Comparison of ENCODE assay signal across 11 cellular contexts in genomic region chr1:75791022-75791421, GRCh38. TPM values are rescaled to one million over a fixed set of nuclear protein-coding genes. Genes with fewer than 3 reads are reported as not detected.
DNase-seq lines count a peak whose midpoint lies in the region; ATAC-seq and TF ChIP-seq lines count a peak whose summit lies in the region.
"Had no signal": no experiment of that assay in that cellular context is flagged by ENCODE, and none has a peak within 500 bp of the region (broad histone marks: within the 10 kb centered on the region; RNA-seq: fewer than 3 reads in every experiment).

No MANE protein-coding gene starts in this region.

- intact Hi-C loops in testis (cut with DNase I; ENCODE audit: low total_unique reads) = no loop called here

- no peaks in the 10 kb centered on the region for H3K27me3 ChIP-seq in CD4-positive, CD25-positive, alpha-beta regulatory T cell (ENCODE audit: control insufficient read depth, insufficient read depth, low read length)
- H3K27me3 ChIP-seq in HUES64 (ENCODE audit: insufficient read depth, low read length) (no peaks in the 10 kb centered on the region), lung (ENCODE audit: control insufficient read depth, insufficient read depth) (no peaks in the 10 kb centered on the region), testis (no peaks in the 10 kb centered on the region)
- H3K27me3 ChIP-seq: heart right ventricle had no signal

- peaks cover 50% of the 10 kb centered on the region for H3K4me1 ChIP-seq in CD4-positive, CD25-positive, alpha-beta regulatory T cell (ENCODE audit: control insufficient read depth, insufficient read depth, low read length, poor library complexity, severe bottlenecking)
- peaks cover 17% of the 10 kb centered on the region for H3K4me1 ChIP-seq in HUES64 (ENCODE audit: insufficient read depth, low read length)
- peaks cover 5 to 12% of the 10 kb centered on the region in 2 donors for H3K4me1 ChIP-seq in lung (ENCODE audit: control insufficient read depth in 2 of 2, insufficient read depth in 2 of 2, low read length in 2 of 2)
- peaks cover 20% of the 10 kb centered on the region for H3K4me1 ChIP-seq in testis

- H3K27ac ChIP-seq in CD4-positive, CD25-positive, alpha-beta regulatory T cell (ENCODE audit: insufficient read depth, low read length, poor library complexity, severe bottlenecking) = peak overlapping the region; percentile 45
- H3K27ac ChIP-seq in HUES64 (ENCODE audit: low read depth, low read length) (no peak overlapping the region), lung (ENCODE audit: low read depth in 1 of 2, low read length in 1 of 2) (peak overlapping the region in 1 of 2 donors; percentile 29), testis (no peak overlapping the region)
- H3K27ac ChIP-seq: HL-60 had no signal

- peak overlapping the region; percentile 46 for H3K4me3 ChIP-seq in CD4-positive, CD25-positive, alpha-beta regulatory T cell (ENCODE audit: low read depth, low read length)
- H3K4me3 ChIP-seq in HUES64 (ENCODE audit: low read length) (peak overlapping the region; percentile 84; the same call in 1 of the 2 replicates), lung (no peak overlapping the region), testis (no peak overlapping the region)
- H3K4me3 ChIP-seq: heart right ventricle had no signal

- no peak for DNase-seq in CD4-positive, CD25-positive, alpha-beta regulatory T cell
- DNase-seq in amniotic epithelial cell (ENCODE audit: low read depth) (peak; percentile 35), lung (ENCODE audit: low spot score) (no peak), testis (no peak)
- no peak for DNase-seq in stimulated activated CD8-positive, alpha-beta memory T cell treated with anti-CD3 and anti-CD28 coated beads, Interleukin-4, amount 100 ng/mL, for 48 hours
- DNase-seq: heart right ventricle had no signal

- H3K27ac Mint-ChIP-seq in CD4-positive, CD25-positive, alpha-beta regulatory T cell = peak overlapping the region; percentile 20 to 88 (median 84)

- TF ChIP-seq CTCF in lung (IDR thresholded peaks at IDR 0.05; ENCODE audit: control extremely low read depth, extremely low read depth) (no peak), testis (IDR thresholded peaks at IDR 0.05) (no peak)

- ATAC-seq in CD4-positive, CD25-positive, alpha-beta regulatory T cell (ENCODE audit: low read depth in 2 of 2) = no peak
- peak; percentile 39 for ATAC-seq in lung (ENCODE audit: insufficient read depth, low FRiP score)
- no peak for ATAC-seq in HG02623 (IDR thresholded peaks at IDR 0.05; ENCODE audit: unreplicated experiment)
- ATAC-seq in HG03045 (IDR thresholded peaks at IDR 0.05; ENCODE audit: unreplicated experiment) = no peak
- ATAC-seq: activated CD4-positive, CD25-positive, alpha-beta regulatory T cell treated with anti-CD3 and anti-CD28 coated beads, Interleukin-2, amount 50 U/mL, for 24 hours; heart right ventricle had no signal

- peaks cover 58% of the 10 kb centered on the region for H3K36me3 Mint-ChIP-seq in CD4-positive, CD25-positive, alpha-beta regulatory T cell

- H3K9ac ChIP-seq in HUES64 (ENCODE audit: low read depth, low read length) = peak overlapping the region; percentile 96

- WGBS in HUES64 = 95% methylated on average over 1 of the region's 1 CpG
- WGBS in lung, 2 donors = 67 to 79% methylated on average over 1 of the region's 1 CpG
- WGBS in testis, 2 donors = 89 to 95% methylated on average over 1 of the region's 1 CpG

- H3K4me1 Mint-ChIP-seq in CD4-positive, CD25-positive, alpha-beta regulatory T cell = peaks cover 29 to 75% (median 52%) of the 10 kb centered on the region in 4 donors

- no peaks in the 10 kb centered on the region for H3K27me3 Mint-ChIP-seq in CD4-positive, CD25-positive, alpha-beta regulatory T cell

- peak overlapping the region; percentile 33 to 64 (median 45) for H3K4me3 Mint-ChIP-seq in CD4-positive, CD25-positive, alpha-beta regulatory T cell

- no peak for TF ChIP-seq POLR2A in testis (IDR thresholded peaks at IDR 0.05)

- H3K9me3 Mint-ChIP-seq in CD4-positive, CD25-positive, alpha-beta regulatory T cell = no peaks in the 10 kb centered on the region

- peaks cover 69% of the 10 kb centered on the region for H3K36me3 ChIP-seq in CD4-positive, CD25-positive, alpha-beta regulatory T cell (ENCODE audit: control insufficient read depth, insufficient read depth, low read length)
- peaks cover 90% of the 10 kb centered on the region for H3K36me3 ChIP-seq in HUES64 (ENCODE audit: insufficient read depth, low read length)
- H3K36me3 ChIP-seq in lung (ENCODE audit: control insufficient read depth in 2 of 2, insufficient read depth in 2 of 2, low read length in 2 of 2) = peaks cover 23 to 33% of the 10 kb centered on the region in 2 donors
- no peaks in the 10 kb centered on the region for H3K36me3 ChIP-seq in testis (ENCODE audit: low read depth, missing control alignments)

- H3K9me3 ChIP-seq in CD4-positive, CD25-positive, alpha-beta regulatory T cell (ENCODE audit: control insufficient read depth in 2 of 2, low read length in 2 of 2) = no peaks in the 10 kb centered on the region
- H3K9me3 ChIP-seq in HUES64 (ENCODE audit: insufficient read depth, low read depth, low read length) (no peaks in the 10 kb centered on the region), lung (ENCODE audit: control insufficient read depth in 2 of 2, insufficient read depth in 1 of 2, low read length in 1 of 2) (no peaks in the 10 kb centered on the region), testis (no peaks in the 10 kb centered on the region)
- H3K9me3 ChIP-seq: heart right ventricle had no signal

RNA-seq across cellular contexts. Expression of gene RABGGTB, which starts 5.0 kb away (rescaled TPM):
- 116 TPM for total RNA-seq in CD4-positive, CD25-positive, alpha-beta regulatory T cell
- 10 to 100 TPM in 2 of 4 donors, 1 to 10 TPM in 2; 7.3 to 14.0 (median 10.1) TPM for polyA plus RNA-seq in CD4-positive, CD25-positive, alpha-beta regulatory T cell
- 86.6 TPM for polyA plus RNA-seq in HUES64 (2013, experiment 1 of 2)
- polyA plus RNA-seq in HUES64 (2013, experiment 2 of 2) = 66.9 TPM
- total RNA-seq in lung (10 to 100 TPM; 60.7 to 99.9 TPM), testis (10 to 100 TPM; 37.6 to 45.0 TPM)
- polyA plus RNA-seq in lung (10 to 100 TPM; 66.8 to 69.3 TPM), testis (ENCODE audit: insufficient read depth, low read depth, low replicate concordance) (31.3 TPM)

RNA-seq across cellular contexts. Expression of gene MSH4, which starts 5.7 kb away (rescaled TPM):
- total RNA-seq in CD4-positive, CD25-positive, alpha-beta regulatory T cell = 0.22 TPM
- polyA plus RNA-seq in CD4-positive, CD25-positive, alpha-beta regulatory T cell = not detected
- 0.10 TPM for polyA plus RNA-seq in HUES64 (2013, experiment 1 of 2)
- not detected for polyA plus RNA-seq in HUES64 (2013, experiment 2 of 2)
- under 1 TPM; 0.34 to 0.40 TPM for total RNA-seq in lung
- under 1 TPM; 0.13 to 0.37 TPM for polyA plus RNA-seq in lung
- total RNA-seq in testis = 1 to 10 TPM; 5.5 to 8.2 TPM
- polyA plus RNA-seq in testis (ENCODE audit: insufficient read depth, low read depth, low replicate concordance) = 4.6 TPM

Comparison
In these comparisons a context has a peak if more than half of its experiments do, and no peak if none do; other contexts are left out.
1. H3K4me3 ChIP-seq: peak in CD4-positive, CD25-positive, alpha-beta regulatory T cell (single experiment) and HUES64 (single experiment); none in lung (single experiment) and testis (0 of 2).